Comparison of ENCODE assay signal across 15 cellular contexts in the genomic region with DNA sequence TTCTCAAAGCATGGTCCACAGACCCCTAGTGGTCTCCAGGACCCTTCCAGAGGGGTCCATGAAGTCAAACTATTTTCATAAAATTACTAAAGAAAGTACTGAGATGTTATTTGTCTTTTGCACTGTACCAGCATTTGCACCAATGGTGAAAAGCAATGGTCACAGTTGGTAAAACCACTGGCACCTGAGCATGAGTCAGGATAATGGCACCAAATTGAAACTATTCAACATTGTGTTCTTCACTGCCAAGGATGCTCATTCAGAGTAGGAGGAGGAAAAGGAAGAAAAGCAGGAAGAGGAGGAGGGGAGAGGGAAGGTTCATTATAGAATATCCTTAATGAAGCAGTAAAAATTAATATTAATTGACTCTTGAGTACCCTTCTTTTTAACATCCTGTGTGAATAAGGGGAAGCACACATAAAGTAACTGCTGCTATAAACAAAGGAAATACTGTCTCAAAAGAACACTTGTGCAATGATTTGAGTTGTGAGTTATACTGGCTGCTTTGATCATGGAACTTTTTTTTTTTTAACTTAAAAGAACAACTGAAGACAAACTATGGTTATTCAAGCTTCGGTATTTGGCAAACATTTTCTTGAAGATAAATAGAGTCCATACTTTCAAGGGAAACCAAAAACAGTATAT.
"Had no signal": no experiment of that assay in that cellular context is flagged by ENCODE, and none has a peak within 500 bp of the region (broad histone marks: within the 10 kb centered on the region; RNA-seq: fewer than 3 reads in every experiment).

No MANE protein-coding gene starts in this region.

- H3K27me3 Mint-ChIP-seq: activated naive CD8-positive, alpha-beta T cell treated with anti-CD3 and anti-CD28 coated beads, Interleukin-2, amount 50 U/mL, for 24 hours; stimulated activated naive CD8-positive, alpha-beta T cell treated with anti-CD3 and anti-CD28 coated beads, Interleukin-15, Interleukin-2, amounts not matched to agents 100 ng/mL and 50 ng/mL, for 24 hours had no signal

- H3K27me3 ChIP-seq: cardiac muscle cell, esophagus squamous epithelium, pancreas had no signal

- H3K27ac Mint-ChIP-seq: activated naive CD8-positive, alpha-beta T cell treated with anti-CD3 and anti-CD28 coated beads, Interleukin-2, amount 50 U/mL, for 24 hours; stimulated activated naive CD8-positive, alpha-beta T cell treated with anti-CD3 and anti-CD28 coated beads, Interleukin-15, Interleukin-2, amounts not matched to agents 100 ng/mL and 50 ng/mL, for 24 hours had no signal

- H3K27ac ChIP-seq: cardiac muscle cell, esophagus squamous epithelium, pancreas, thoracic aorta, WERI-Rb-1 had no signal

- DNase-seq: activated CD8-positive, alpha-beta memory T cell treated with anti-CD3 and anti-CD28 coated beads for 24 hours; activated effector memory CD4-positive, alpha-beta T cell treated with Interleukin-2 at 50 U/mL for 16 hours; activated naive CD8-positive, alpha-beta T cell treated with anti-CD3 and anti-CD28 coated beads, Interleukin-2, amount 50 U/mL, for 24 hours; esophagus squamous epithelium; head of caudate nucleus; mesenchymal stem cell; pancreas; stimulated activated CD4-positive, alpha-beta T cell treated with anti-CD3 and anti-CD28 coated beads, Interleukin-2, amount 100 ng/mL, for 48 hours; stimulated activated CD8-positive, alpha-beta memory T cell treated with anti-CD3 and anti-CD28 coated beads, Interleukin-4, amount 100 ng/mL, for 48 hours; WERI-Rb-1 had no signal

- FAIRE-seq: astrocyte had no signal

- H3K9me3 ChIP-seq: esophagus squamous epithelium, pancreas, thoracic aorta had no signal

- H3K4me3 ChIP-seq: cardiac muscle cell, esophagus squamous epithelium, pancreas, thoracic aorta had no signal

- H3K9me3 Mint-ChIP-seq: neural crest cell; stimulated activated naive CD8-positive, alpha-beta T cell treated with anti-CD3 and anti-CD28 coated beads, Interleukin-15, Interleukin-2, amounts not matched to agents 100 ng/mL and 50 ng/mL, for 24 hours had no signal

- ATAC-seq: activated naive CD8-positive, alpha-beta T cell treated with anti-CD3 and anti-CD28 coated beads, Interleukin-2, amount 50 U/mL, for 24 hours had no signal

- H3K4me3 Mint-ChIP-seq: activated naive CD8-positive, alpha-beta T cell treated with anti-CD3 and anti-CD28 coated beads, Interleukin-2, amount 50 U/mL, for 24 hours; neural crest cell; stimulated activated naive CD8-positive, alpha-beta T cell treated with anti-CD3 and anti-CD28 coated beads, Interleukin-15, Interleukin-2, amounts not matched to agents 100 ng/mL and 50 ng/mL, for 24 hours had no signal

- H3K36me3 ChIP-seq: cardiac muscle cell, esophagus squamous epithelium, pancreas, thoracic aorta, WERI-Rb-1 had no signal
